ENCODE assay signal across 27 cellular contexts in the genomic region with DNA sequence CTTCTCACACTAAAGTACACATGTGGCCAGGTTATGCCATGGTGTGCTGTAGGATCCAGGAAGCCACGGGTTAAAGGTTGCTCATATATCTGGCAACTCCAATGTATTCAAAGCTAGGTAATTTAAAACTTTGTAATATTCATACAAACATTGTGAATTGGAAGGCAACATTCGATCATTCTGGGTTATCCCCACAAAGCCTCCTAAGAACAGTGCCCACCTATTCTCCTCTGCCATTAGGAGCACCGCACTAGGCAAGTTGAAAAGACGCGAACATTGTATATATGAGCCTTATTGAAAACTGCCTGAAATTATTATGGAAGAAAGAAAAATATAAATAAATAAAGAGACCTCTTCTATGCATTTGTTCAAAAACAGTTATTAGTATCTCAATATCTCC.
"Had no signal": no experiment of that assay in that cellular context is flagged by ENCODE, and none has a peak within 500 bp of the region (broad histone marks: within the 10 kb centered on the region; RNA-seq: fewer than 3 reads in every experiment).

No MANE protein-coding gene starts in this region.

- H3K4me3 ChIP-seq: coronary artery, dorsolateral prefrontal cortex, gastroesophageal sphincter, heart left ventricle, hepatocyte, left ventricle myocardium inferior, lower lobe of right lung, mucosa of descending colon had no signal

- ATAC-seq: esophagus mucosa; foreskin keratinocyte; gastroesophageal sphincter; heart left ventricle; left colon; left lobe of liver; lower lobe of right lung; mucosa of descending colon; naive thymus-derived CD8-positive, alpha-beta T cell had no signal

- H3K79me2 ChIP-seq: hepatocyte had no signal

- DNase-seq: dermis blood vessel endothelial cell; dorsolateral prefrontal cortex; effector CD4-positive, alpha-beta T cell; effector memory CD4-positive, alpha-beta T cell; erythroblast; foreskin keratinocyte; heart left ventricle; hypothalamus; immature natural killer cell; islet precursor cell; kidney; kidney glomerular epithelial cell; left colon; left ventricle myocardium inferior; lower lobe of right lung; mesenchymal stem cell; mucosa of descending colon; naive B cell; naive thymus-derived CD8-positive, alpha-beta T cell had no signal

- H3K4me2 ChIP-seq: hepatocyte had no signal

- H3K27me3 ChIP-seq: foreskin keratinocyte, hepatocyte had no signal

- H2AFZ ChIP-seq: hepatocyte had no signal

- FAIRE-seq: endometrium, frontal cortex, kidney had no signal

- H3K4me1 ChIP-seq: foreskin keratinocyte, gastroesophageal sphincter, lower lobe of right lung had no signal

- H3K27ac ChIP-seq: coronary artery, dorsolateral prefrontal cortex, epithelial cell of prostate, foreskin keratinocyte, gastroesophageal sphincter, heart left ventricle, hepatocyte, left ventricle myocardium inferior, lower lobe of right lung had no signal

- H3K9me3 ChIP-seq: gastroesophageal sphincter, lower lobe of right lung, mucosa of descending colon had no signal

- H3K36me3 ChIP-seq: gastroesophageal sphincter, heart left ventricle, left ventricle myocardium inferior, lower lobe of right lung had no signal
